Comparison of ENCODE assay signal across 8 cellular contexts in the genomic region with DNA sequence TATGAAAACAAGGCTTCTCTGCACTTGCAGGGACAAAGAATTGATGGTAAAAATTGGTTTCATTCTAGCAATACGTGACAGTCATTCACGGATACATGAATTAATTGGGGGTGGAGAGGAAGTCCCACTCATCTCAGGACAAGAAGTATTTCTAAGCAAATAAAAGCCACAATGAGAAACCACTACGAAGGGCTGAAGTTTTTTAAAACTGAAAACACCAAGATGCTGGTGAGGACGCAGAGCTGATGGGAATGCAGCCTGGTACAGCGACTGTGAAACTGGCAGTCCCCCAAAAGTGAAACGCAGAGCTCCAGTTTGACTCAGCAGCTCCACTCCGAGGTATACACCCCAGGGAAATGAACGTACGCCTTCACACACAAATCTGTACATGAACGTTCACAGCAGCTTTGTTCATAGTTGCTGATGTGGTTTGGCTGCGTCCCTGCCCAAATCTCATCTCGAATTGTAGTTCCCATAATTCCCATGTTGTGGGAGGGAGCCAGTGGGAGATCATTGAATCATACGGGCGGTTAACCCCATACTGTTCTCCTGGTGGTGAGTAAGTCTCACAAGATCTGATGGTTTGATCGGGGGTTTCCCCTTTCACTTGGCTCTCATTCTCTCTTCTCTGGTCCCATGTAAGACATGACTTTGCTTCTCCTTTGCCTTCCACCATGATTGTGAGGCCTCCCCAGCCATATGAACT.
DNase-seq lines count a peak whose midpoint lies in the region; ATAC-seq and TF ChIP-seq lines count a peak whose summit lies in the region.

No MANE protein-coding gene starts in this region.

- no peaks in the 10 kb centered on the region for H3K9me3 Mint-ChIP-seq in CD8-positive, alpha-beta T cell

- POLR2A ChIA-PET in CD8-positive, alpha-beta T cell (lab: Charles Lee), result no interaction called here

- no peak overlapping the region for H3K27ac ChIP-seq in CD8-positive, alpha-beta T cell (ENCODE audit: low read depth, low read length)
- no peak overlapping the region for H3K27ac ChIP-seq in rectal smooth muscle tissue (ENCODE audit: low read depth, low read length)

- no peak for TF ChIP-seq CTCF in CD8-positive, alpha-beta T cell (IDR thresholded peaks at IDR 0.05)
- no peak for TF ChIP-seq CTCF in epithelial cell of esophagus (IDR thresholded peaks at IDR 0.05; ENCODE audit: insufficient read depth, low read depth, low read length, missing control alignments)

- H3K9me3 ChIP-seq in CD8-positive, alpha-beta T cell (ENCODE audit: low read length), result no peaks in the 10 kb centered on the region

- peaks cover 12% of the 10 kb centered on the region for H3K4me1 ChIP-seq in CD8-positive, alpha-beta T cell (ENCODE audit: insufficient read depth, low read length)
- H3K4me1 ChIP-seq in rectal smooth muscle tissue (ENCODE audit: control insufficient read depth, insufficient read depth, low read length), result peaks cover 5% of the 10 kb centered on the region

- peaks cover 20% of the 10 kb centered on the region for H3K4me1 Mint-ChIP-seq in CD8-positive, alpha-beta T cell (ENCODE audit: low read depth)

- H3K27me3 Mint-ChIP-seq in CD8-positive, alpha-beta T cell (ENCODE audit: low read depth), result peaks cover 9% of the 10 kb centered on the region

- no peaks in the 10 kb centered on the region for H3K36me3 ChIP-seq in CD8-positive, alpha-beta T cell (ENCODE audit: insufficient read depth, low read length)
- no peaks in the 10 kb centered on the region for H3K36me3 ChIP-seq in rectal smooth muscle tissue (ENCODE audit: control insufficient read depth, insufficient read depth, low read length)

- H3K4me3 Mint-ChIP-seq in CD8-positive, alpha-beta T cell, result peak overlapping the region; percentile 64

- H3K4me3 ChIP-seq in CD8-positive, alpha-beta T cell (ENCODE audit: low read depth, low read length), result no peak overlapping the region
- H3K4me3 ChIP-seq in epithelial cell of esophagus (ENCODE audit: low read length) (no peak overlapping the region), rectal smooth muscle tissue (ENCODE audit: low read length) (peak overlapping the region; percentile 17)

- ATAC-seq in CD8-positive, alpha-beta T cell, result peak; percentile 79
- ATAC-seq in GM19463 (IDR thresholded peaks at IDR 0.05; ENCODE audit: unreplicated experiment), result peak; percentile 74
- ATAC-seq in HG03565 (IDR thresholded peaks at IDR 0.05; ENCODE audit: unreplicated experiment), result peak; percentile 69

- H3K27me3 ChIP-seq in CD8-positive, alpha-beta T cell (ENCODE audit: insufficient read depth, low read length), result peaks cover 3% of the 10 kb centered on the region
- no peaks in the 10 kb centered on the region for H3K27me3 ChIP-seq in rectal smooth muscle tissue (ENCODE audit: control insufficient read depth, insufficient read depth, low read length)

- H3K36me3 Mint-ChIP-seq in CD8-positive, alpha-beta T cell, result no peaks in the 10 kb centered on the region

- no peak overlapping the region for H3K9ac ChIP-seq in rectal smooth muscle tissue (ENCODE audit: low read length)

- CTCF ChIA-PET in CD8-positive, alpha-beta T cell (lab: Charles Lee), result interaction anchor here (0.8 kb wide), 2 partner anchors 8 to 738 kb away, joined by 3 read pairs; no protein-coding TSS in a partner anchor

- peak in 3 of 7 experiments; percentile 19 to 43 (median 27) for DNase-seq in CD8-positive, alpha-beta T cell
- peak; percentile 81 to 87 for DNase-seq in activated CD4-positive, alpha-beta T cell treated with anti-CD3 and anti-CD28 coated beads, Interleukin-2, amount 50 U/mL, for 48 hours
- DNase-seq in epithelial cell of esophagus (ENCODE audit: low read depth) (peak; percentile 86), NCI-H1105 (lab: John Stamatoyannopoulos, UW) (no peak), NCI-H345 (lab: John Stamatoyannopoulos, UW) (no peak)

- intact Hi-C loops in CD8-positive, alpha-beta T cell (cut with DNase I, micrococcal nuclease), result loop anchor here in 1 of 2 experiments (10.0 kb wide), 1 partner anchor 870 kb away; no protein-coding TSS in a partner anchor

- H3K27ac Mint-ChIP-seq in CD8-positive, alpha-beta T cell, result peak overlapping the region; percentile 24

Comparison
In these comparisons a context has a peak if more than half of its experiments do, and no peak if none do; other contexts are left out.
1. DNase-seq: peak in activated CD4-positive, alpha-beta T cell treated with anti-CD3 and anti-CD28 coated beads, Interleukin-2, amount 50 U/mL, for 48 hours (2 of 2) and epithelial cell of esophagus (single experiment); none in NCI-H1105 (single experiment) and NCI-H345 (single experiment).
2. Peak in every context shown above with its lines, with median percentiles within 50 percentile points of each other: ATAC-seq.